8 cellular contexts compared by ENCODE assay signal in the genomic region with DNA sequence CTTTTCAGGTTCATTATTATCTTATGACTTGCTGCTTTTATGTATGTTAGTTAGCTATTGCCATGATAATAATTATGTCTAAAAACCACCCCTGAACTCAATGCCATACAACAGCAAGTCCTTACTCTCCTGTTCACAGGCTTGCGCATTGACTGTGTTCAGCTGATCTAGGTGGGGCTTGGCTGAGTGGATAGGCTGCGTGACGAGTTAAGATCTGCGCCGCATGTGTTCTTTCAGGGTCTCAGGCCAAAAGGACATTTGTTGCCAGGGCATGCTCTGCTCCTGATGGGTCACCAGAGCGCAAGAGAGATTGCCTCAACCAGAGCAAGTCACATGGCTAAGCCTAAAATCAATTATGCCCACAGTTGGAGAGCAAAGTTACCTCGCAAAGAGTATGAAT. TPM values are rescaled to one million over a fixed set of nuclear protein-coding genes. Genes with fewer than 3 reads are reported as not detected.
A peak's percentile ranks its signal among the peaks of the same experiment; 100 is the strongest.
DNase-seq lines count a peak whose midpoint lies in the region; ATAC-seq and TF ChIP-seq lines count a peak whose summit lies in the region.

No MANE protein-coding gene starts in this region.

- no peak for TF ChIP-seq CTCF in activated B cell treated with CpG ODN at 0.5 μM for 24 hours (IDR thresholded peaks at IDR 0.05)

- POLR2A ChIA-PET in activated B cell treated with CpG ODN at 0.5 μM for 24 hours (lab: Charles Lee), result interaction anchor here (0.8 kb wide), 1 partner anchor 427 kb away, joined by 3 read pairs; the partner anchor contains the start of gene ZNF566

- no peaks in the 10 kb centered on the region for H3K27me3 Mint-ChIP-seq in activated B cell treated with CpG ODN at 0.5 μM for 24 hours

- peaks cover 62% of the 10 kb centered on the region for H3K36me3 Mint-ChIP-seq in activated B cell treated with CpG ODN at 0.5 μM for 24 hours (ENCODE audit: low read depth)

- intact Hi-C loops in activated B cell treated with CpG ODN at 0.5 μM for 24 hours (cut with micrococcal nuclease), result loop anchor here (1.0 to 10.0 kb wide), 14 partner anchors 56 to 552 kb away; partner anchors contain the start of genes ZNF260, ZNF345, ZNF382 and ZNF420
- intact Hi-C loops in head of caudate nucleus (cut with DNase I), result loop anchor here (5.0 kb wide), 1 partner anchor 65 kb away; the partner anchor contains the start of gene ZNF345

- H3K9me3 Mint-ChIP-seq in activated B cell treated with CpG ODN at 0.5 μM for 24 hours, result peaks cover 10% of the 10 kb centered on the region

- CTCF ChIA-PET in activated B cell treated with CpG ODN at 0.5 μM for 24 hours (lab: Charles Lee), result no interaction called here

- ATAC-seq in activated B cell treated with CpG ODN at 0.5 μM for 24 hours (ENCODE audit: low read depth), result no peak
- ATAC-seq in HG03520 (IDR thresholded peaks at IDR 0.05; ENCODE audit: unreplicated experiment), result no peak
- ATAC-seq in HG03565 (IDR thresholded peaks at IDR 0.05; ENCODE audit: unreplicated experiment), result no peak

- DNase-seq in activated CD4-positive, alpha-beta T cell treated with anti-CD3 and anti-CD28 coated beads for 48 hours, result peak; percentile 3
- no peak for DNase-seq in activated CD4-positive, alpha-beta T cell treated with anti-CD3 and anti-CD28 coated beads, Interleukin-2, amount 50 U/mL, for 4 hours
- DNase-seq in activated B cell treated with CpG ODN at 0.5 μM for 24 hours, result no peak
- peak in 37 of 42 donors; percentile 9 to 73 (median 42) for DNase-seq in head of caudate nucleus
- peak; percentile 11 for DNase-seq in renal cortical epithelial cell (ENCODE audit: low read depth)
- no peak for DNase-seq in NOMO-1 (lab: John Stamatoyannopoulos, UW; ENCODE audit: unreplicated experiment in 2 of 2)

- peak overlapping the region; percentile 91 for H3K4me3 Mint-ChIP-seq in activated B cell treated with CpG ODN at 0.5 μM for 24 hours

- H3K4me1 Mint-ChIP-seq in activated B cell treated with CpG ODN at 0.5 μM for 24 hours, result peaks cover 26% of the 10 kb centered on the region

- H3K27ac Mint-ChIP-seq in activated B cell treated with CpG ODN at 0.5 μM for 24 hours, result peak overlapping the region; percentile 91

RNA-seq across cellular contexts. Expression of gene ZNF568, which starts 0.9 kb away (rescaled TPM):
- 12.0 and 13.4 TPM in 2 replicates for total RNA-seq in activated B cell treated with CpG ODN at 0.5 μM for 24 hours
- 4.2 and 14.4 TPM in 2 replicates for total RNA-seq in renal cortical epithelial cell

RNA-seq across cellular contexts. Expression of gene ZNF829, which starts 0.9 kb away (rescaled TPM):
- total RNA-seq in activated B cell treated with CpG ODN at 0.5 μM for 24 hours (7.3 and 7.6 TPM in 2 replicates), renal cortical epithelial cell (3.8 and 4.0 TPM in 2 replicates)

Comparison
In these comparisons a context has a peak if more than half of its experiments do, and no peak if none do; other contexts are left out.
1. DNase-seq: peak in activated CD4-positive, alpha-beta T cell treated with anti-CD3 and anti-CD28 coated beads for 48 hours (single experiment), head of caudate nucleus (37 of 42) and renal cortical epithelial cell (single experiment); none in activated CD4-positive, alpha-beta T cell treated with anti-CD3 and anti-CD28 coated beads, Interleukin-2, amount 50 U/mL, for 4 hours (0 of 2), activated B cell treated with CpG ODN at 0.5 μM for 24 hours (single experiment) and NOMO-1 (0 of 2).